10 cellular contexts compared by ENCODE assay signal in genomic region chr6:89834884-89835792, GRCh38. TPM values are rescaled to one million over a fixed set of nuclear protein-coding genes. Genes with fewer than 3 reads are reported as not detected.
DNase-seq lines count a peak whose midpoint lies in the region; ATAC-seq and TF ChIP-seq lines count a peak whose summit lies in the region.
"Had no signal": no experiment of that assay in that cellular context is flagged by ENCODE, and none has a peak within 500 bp of the region (broad histone marks: within the 10 kb centered on the region; RNA-seq: fewer than 3 reads in every experiment).

No MANE protein-coding gene starts in this region.

- no peak for TF ChIP-seq EP300 in stomach (IDR thresholded peaks at IDR 0.05)

- peak overlapping the region; percentile 21 for H3K27ac Mint-ChIP-seq in activated T-cell treated with anti-CD3 and anti-CD28 coated beads, Interleukin-2, amount 50 U/mL, for 72 hours

- no peak overlapping the region for H3K27ac ChIP-seq in stomach
- peak overlapping the region in 1 of 12 donors; percentile 55 for H3K27ac ChIP-seq in heart left ventricle

- H3K9me3 Mint-ChIP-seq in activated T-cell treated with anti-CD3 and anti-CD28 coated beads, Interleukin-2, amount 50 U/mL, for 72 hours = no peaks in the 10 kb centered on the region

- no peak for TF ChIP-seq POLR2A in stomach (IDR thresholded peaks at IDR 0.05)
- no peak for TF ChIP-seq POLR2A in heart left ventricle (IDR thresholded peaks at IDR 0.05)

- ATAC-seq in GM19351 (IDR thresholded peaks at IDR 0.05; ENCODE audit: unreplicated experiment) (peak; percentile 97), HG03135 (IDR thresholded peaks at IDR 0.05; ENCODE audit: unreplicated experiment) (peak; percentile 95), heart left ventricle (no peak)
- ATAC-seq in activated T-cell treated with anti-CD3 and anti-CD28 coated beads, Interleukin-2, amount 50 U/mL, for 72 hours (replicated peaks in 1 of 2) = peak; percentile 95 to 97

- peaks cover 17 to 55% of the 10 kb centered on the region in 2 donors for H3K36me3 Mint-ChIP-seq in activated T-cell treated with anti-CD3 and anti-CD28 coated beads, Interleukin-2, amount 50 U/mL, for 72 hours (ENCODE audit: insufficient read depth in 2 of 2)

- no peaks in the 10 kb centered on the region for H3K27me3 Mint-ChIP-seq in activated T-cell treated with anti-CD3 and anti-CD28 coated beads, Interleukin-2, amount 50 U/mL, for 72 hours (ENCODE audit: low read depth)

- no peak overlapping the region for H3K4me3 ChIP-seq in AG10803 (ENCODE audit: low read length)
- H3K4me3 ChIP-seq in stomach = no peak overlapping the region
- H3K4me3 ChIP-seq in heart left ventricle = no peak overlapping the region

- peak; percentile 70 for DNase-seq in AG10803 (ENCODE audit: low read depth)
- peak; percentile 60 to 63 for DNase-seq in activated T-cell treated with anti-CD3 and anti-CD28 coated beads, Interleukin-2, amount 50 U/mL, for 72 hours
- DNase-seq in NCI-H1105 (lab: John Stamatoyannopoulos, UW) = no peak
- no peak for DNase-seq in iPS-NIHi11 (ENCODE audit: low spot score)
- DNase-seq in stomach = no peak
- DNase-seq in heart left ventricle = no peak

- intact Hi-C loops in stomach (cut with DNase I; ENCODE audit: low total_unique reads) = no loop called here
- intact Hi-C loops in heart left ventricle (cut with DNase I) = no loop called here

- H3K27me3 ChIP-seq in stomach (no peaks in the 10 kb centered on the region), heart left ventricle (no peaks in the 10 kb centered on the region)

- H3K9me3 ChIP-seq in stomach (no peaks in the 10 kb centered on the region), heart left ventricle (no peaks in the 10 kb centered on the region)

- TF ChIP-seq CTCF in AG10803 (conservative IDR thresholded peaks at IDR 0.05; ENCODE audit: low read length) (no peak), stomach (IDR thresholded peaks at IDR 0.05) (no peak), heart left ventricle (IDR thresholded peaks at IDR 0.05) (no peak)

- H3K36me3 ChIP-seq in stomach = peaks cover 10 to 49% (median 34%) of the 10 kb centered on the region in 4 donors
- peaks cover 0 to 66% (median 26%) of the 10 kb centered on the region in 9 donors for H3K36me3 ChIP-seq in heart left ventricle

- H3K4me3 Mint-ChIP-seq in activated T-cell treated with anti-CD3 and anti-CD28 coated beads, Interleukin-2, amount 50 U/mL, for 72 hours = peak overlapping the region; percentile 58 to 63

- 74 to 86% (median 82%) methylated on average over 12 of the region's 12 CpGs for WGBS in stomach, 5 donors
- 88 to 91% (median 89%) methylated on average over 12 of the region's 12 CpGs for WGBS in heart left ventricle, 4 donors

- H3K4me1 ChIP-seq in stomach (peaks cover 7 to 17% (median 13%) of the 10 kb centered on the region in 4 donors), heart left ventricle (peaks cover 0 to 32% (median 9%) of the 10 kb centered on the region in 12 donors)

- H3K4me1 Mint-ChIP-seq in activated T-cell treated with anti-CD3 and anti-CD28 coated beads, Interleukin-2, amount 50 U/mL, for 72 hours (ENCODE audit: low read depth) = peaks cover 62% of the 10 kb centered on the region

RNA-seq across cellular contexts. Expression of gene CASP8AP2, which starts 5.5 kb away (rescaled TPM):
- total RNA-seq in activated T-cell treated with anti-CD3 and anti-CD28 coated beads, Interleukin-2, amount 50 U/mL, for 72 hours = 10 to 100 TPM; 27.2 to 36.1 TPM
- 10 to 100 TPM in 4 of 5 donors, 1 to 10 TPM in 1; 4.3 to 35.3 (median 20.2) TPM for total RNA-seq in stomach
- polyA plus RNA-seq in stomach = 1 to 10 TPM; 3.1 to 6.6 (median 4.9) TPM
- total RNA-seq in heart left ventricle = 10 to 100 TPM in 8 of 9 donors, 1 to 10 TPM in 1; 8.4 to 16.2 (median 12.3) TPM
- polyA plus RNA-seq in heart left ventricle = 1 to 10 TPM; 4.4 to 6.5 TPM

RNA-seq across cellular contexts. Expression of gene MDN1, which starts 15.5 kb away (rescaled TPM):
- 10 to 100 TPM; 41.0 to 48.2 TPM for total RNA-seq in activated T-cell treated with anti-CD3 and anti-CD28 coated beads, Interleukin-2, amount 50 U/mL, for 72 hours
- total RNA-seq in stomach (10 to 100 TPM; 12.3 to 69.2 (median 28.3) TPM), heart left ventricle (10 to 100 TPM; 17.6 to 38.0 (median 24.4) TPM)
- polyA plus RNA-seq in stomach (10 to 100 TPM in 1 of 3 donors, 1 to 10 TPM in 2; 5.5 to 19.5 (median 9.9) TPM), heart left ventricle (10 to 100 TPM in 1 of 2 donors, 1 to 10 TPM in 1; 9.1 to 24.6 TPM)

RNA-seq across cellular contexts. Expression of gene GJA10, which starts 59.1 kb away (rescaled TPM):
- total RNA-seq in activated T-cell treated with anti-CD3 and anti-CD28 coated beads, Interleukin-2, amount 50 U/mL, for 72 hours = not detected
- total RNA-seq in stomach = not detected
- polyA plus RNA-seq in stomach = not detected
- total RNA-seq in heart left ventricle = not detected
- not detected for polyA plus RNA-seq in heart left ventricle
- total RNA-seq: Daoy, urinary bladder had no signal
- polyA plus RNA-seq: urinary bladder had no signal

Comparison
In these comparisons a context has a peak if more than half of its experiments do, and no peak if none do; other contexts are left out.
1. DNase-seq: peak in AG10803 (single experiment) and activated T-cell treated with anti-CD3 and anti-CD28 coated beads, Interleukin-2, amount 50 U/mL, for 72 hours (2 of 2); none in NCI-H1105 (single experiment), iPS-NIHi11 (single experiment), stomach (single experiment) and heart left ventricle (0 of 5).
2. ATAC-seq: peak in GM19351 (single experiment), HG03135 (single experiment) and activated T-cell treated with anti-CD3 and anti-CD28 coated beads, Interleukin-2, amount 50 U/mL, for 72 hours (2 of 2); none in heart left ventricle (0 of 4).